In the genomic region with DNA sequence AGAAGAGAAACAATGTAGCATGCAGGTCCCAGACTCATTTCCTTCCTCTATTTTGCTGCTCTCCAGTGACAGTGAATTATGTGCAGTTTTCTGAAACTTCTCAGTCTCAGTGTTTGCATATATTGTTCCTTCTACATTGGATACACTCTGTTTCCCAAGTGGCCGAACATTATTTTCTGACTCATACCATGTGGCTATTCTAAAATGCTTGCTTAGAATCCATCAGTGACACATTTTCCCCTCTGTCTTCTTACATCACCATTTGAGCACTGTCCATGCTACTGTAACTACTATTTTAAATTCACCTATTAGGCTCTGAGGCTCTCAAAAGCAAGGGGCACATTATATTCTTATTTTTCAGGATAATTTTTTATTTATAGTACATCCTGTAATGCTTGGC, we compare ENCODE assay signal across 18 cellular contexts.
DNase-seq lines count a peak whose midpoint lies in the region; ATAC-seq, FAIRE-seq and TF ChIP-seq lines count a peak whose summit lies in the region.
"Had no signal": no experiment of that assay in that cellular context is flagged by ENCODE, and none has a peak within 500 bp of the region (broad histone marks: within the 10 kb centered on the region; RNA-seq: fewer than 3 reads in every experiment).

No MANE protein-coding gene starts in this region.

- WGBS in mesenchymal stem cell, result 39% methylated on average over 1 of the region's 1 CpG

- DNase-seq in A172 (ENCODE audit: low spot score) (peak; percentile 11), RCC 7860 (ENCODE audit: low spot score) (peak; percentile 33), choroid plexus epithelial cell (ENCODE audit: low read depth) (peak; percentile 21), mesenchymal stem cell (peak; percentile 45), colonic mucosa (no peak), NCI-H526 (lab: John Stamatoyannopoulos, UW) (no peak)
- DNase-seq in stimulated activated CD4-positive, alpha-beta T cell treated with anti-CD3 and anti-CD28 coated beads, Interleukin-2, amount 100 ng/mL, for 24 hours, result no peak
- DNase-seq: C1 segment of cervical spinal cord; DMS 273 treated with DMSO at 0.1 percent for 48 hours; H9; NCI-H1092; NCI-H1694; NCI-H2107; NCI-H226; NCI-H69; NK-92 treated with Interleukin-12 subunit alpha and Interleukin-12 subunit beta, amount 100 ng/mL, for 24 hours; OCI-M1 had no signal

- H3K14ac ChIP-seq in mesenchymal stem cell (ENCODE audit: low read length in 2 of 2), result no peak overlapping the region

- intact Hi-C loops in colonic mucosa (cut with DNase I), result no loop called here

- no peaks in the 10 kb centered on the region for H3K4me1 ChIP-seq in mesenchymal stem cell (ENCODE audit: control insufficient read depth, insufficient read depth, low read depth, low read length)
- H3K4me1 ChIP-seq in colonic mucosa, result no peaks in the 10 kb centered on the region

- H2BK120ac ChIP-seq in mesenchymal stem cell (ENCODE audit: low read depth, low read length), result no peak overlapping the region

- H3K9me3 ChIP-seq in mesenchymal stem cell (ENCODE audit: control insufficient read depth, low read length) (peaks cover 7% of the 10 kb centered on the region), colonic mucosa (no peaks in the 10 kb centered on the region)

- ATAC-seq in HG02571 (IDR thresholded peaks at IDR 0.05; ENCODE audit: unreplicated experiment), result no peak

- no peak overlapping the region for H3K4me2 ChIP-seq in mesenchymal stem cell (ENCODE audit: low read length, poor library complexity, severe bottlenecking)

- H3K4ac ChIP-seq in mesenchymal stem cell (ENCODE audit: low read depth in 1 of 2, low read length in 2 of 2), result no peak overlapping the region

- H3K4me3 ChIP-seq in choroid plexus epithelial cell (ENCODE audit: low read depth, low read length) (no peak overlapping the region), mesenchymal stem cell (ENCODE audit: insufficient read depth in 1 of 2, low read depth in 1 of 2, low read length in 2 of 2) (no peak overlapping the region), colonic mucosa (no peak overlapping the region)

- peak; percentile 52 for FAIRE-seq in RCC 7860 (lab: Jason Lieb, UNC)

- H2BK5ac ChIP-seq in mesenchymal stem cell (ENCODE audit: low read depth, low read length, poor library complexity, severe bottlenecking), result no peak overlapping the region

- H3K18ac ChIP-seq in mesenchymal stem cell (ENCODE audit: low read depth in 1 of 2, low read length in 2 of 2), result no peak overlapping the region

- H3K27me3 ChIP-seq in mesenchymal stem cell (ENCODE audit: control insufficient read depth in 1 of 2, insufficient read depth in 1 of 2, low read length in 2 of 2) (no peaks in the 10 kb centered on the region), colonic mucosa (no peaks in the 10 kb centered on the region)

- H3K36me3 ChIP-seq in mesenchymal stem cell (ENCODE audit: control insufficient read depth in 1 of 2, insufficient read depth in 2 of 2, low read depth in 1 of 2, low read length in 2 of 2) (no peaks in the 10 kb centered on the region), colonic mucosa (no peaks in the 10 kb centered on the region)

- H4K8ac ChIP-seq in mesenchymal stem cell (ENCODE audit: low read length), result no peak overlapping the region

- H2BK12ac ChIP-seq in mesenchymal stem cell (ENCODE audit: low read length in 2 of 2), result no peak overlapping the region

- TF ChIP-seq CTCF in choroid plexus epithelial cell (conservative IDR thresholded peaks at IDR 0.05; ENCODE audit: low read depth, low read length) (no peak), colonic mucosa (IDR thresholded peaks at IDR 0.05) (no peak)

- no peak overlapping the region for H2AK5ac ChIP-seq in mesenchymal stem cell (ENCODE audit: low read length, severe bottlenecking)

- no peak overlapping the region for H3K23ac ChIP-seq in mesenchymal stem cell (ENCODE audit: low read length in 2 of 2)

- no peak overlapping the region for H3K9ac ChIP-seq in mesenchymal stem cell (ENCODE audit: low read length)
- H3K9ac ChIP-seq in colonic mucosa (ENCODE audit: low read depth in 2 of 2, low read length in 2 of 2), result no peak overlapping the region

- no peak overlapping the region for H2BK15ac ChIP-seq in mesenchymal stem cell (ENCODE audit: low read depth, poor library complexity, severe bottlenecking)

- H4K91ac ChIP-seq in mesenchymal stem cell (ENCODE audit: low read length), result no peak overlapping the region

- H3K27ac ChIP-seq in mesenchymal stem cell (ENCODE audit: low read length, poor library complexity, severe bottlenecking) (no peak overlapping the region), colonic mucosa (no peak overlapping the region)

- no peaks in the 10 kb centered on the region for H3K79me1 ChIP-seq in mesenchymal stem cell (replicated peaks; ENCODE audit: low read length, poor library complexity, severe bottlenecking)

- no peak overlapping the region for H2AFZ ChIP-seq in mesenchymal stem cell (ENCODE audit: low read depth, low read length)

Comparison
In these comparisons a context has a peak if more than half of its experiments do, and no peak if none do; other contexts are left out.
1. DNase-seq: peak in A172 (single experiment), RCC 7860 (single experiment), choroid plexus epithelial cell (single experiment) and mesenchymal stem cell (single experiment); none in colonic mucosa (single experiment), stimulated activated CD4-positive, alpha-beta T cell treated with anti-CD3 and anti-CD28 coated beads, Interleukin-2, amount 100 ng/mL, for 24 hours (0 of 2) and NCI-H526 (0 of 2).